In genomic region chr7:1666779-1667565, GRCh38 we compare ENCODE assay signal across 8 cellular contexts. TPM values are rescaled to one million over a fixed set of nuclear protein-coding genes. Genes with fewer than 3 reads are reported as not detected.
A peak's percentile ranks its signal among the peaks of the same experiment; 100 is the strongest.
DNase-seq lines count a peak whose midpoint lies in the region; ATAC-seq and TF ChIP-seq lines count a peak whose summit lies in the region.

No MANE protein-coding gene starts in this region.

- TF ChIP-seq CTCF in endodermal cell (conservative IDR thresholded peaks at IDR 0.05) = no peak

- H3K36me3 ChIP-seq in HUES48 (ENCODE audit: control insufficient read depth, insufficient read depth, low read length) (no peaks in the 10 kb centered on the region), endodermal cell (ENCODE audit: control insufficient read depth, insufficient read depth, low read length) (no peaks in the 10 kb centered on the region)

- no peak overlapping the region for H3K27ac ChIP-seq in HUES48 (ENCODE audit: low read depth, low read length)
- no peak overlapping the region for H3K27ac ChIP-seq in endodermal cell (ENCODE audit: low read depth, low read length)

- H3K9me3 ChIP-seq in HUES48 (ENCODE audit: control insufficient read depth, insufficient read depth, low read length) (no peaks in the 10 kb centered on the region), endodermal cell (ENCODE audit: control insufficient read depth, low read length) (no peaks in the 10 kb centered on the region)

- H3K27ac Mint-ChIP-seq in endodermal cell = no peak overlapping the region
- H3K27ac Mint-ChIP-seq in natural killer cell treated with Interleukin-12 subunit alpha and Interleukin-12 subunit beta and Interleukin-15 and Interleukin-18, amount 100 ng/mL, for 72 hours = no peak overlapping the region

- DNase-seq in AG08396 (ENCODE audit: low spot score) (peak; percentile 73), endodermal cell (peak; percentile 68), SK-N-DZ (ENCODE audit: low spot score) (no peak), NCI-H446 treated with DMSO at 0.1 percent for 48 hours (lab: John Stamatoyannopoulos, UW) (no peak)
- DNase-seq in natural killer cell treated with Interleukin-12 subunit alpha and Interleukin-12 subunit beta and Interleukin-15 and Interleukin-18, amount 100 ng/mL, for 72 hours (ENCODE audit: low spot score) = no peak
- DNase-seq in stimulated activated CD4-positive, alpha-beta T cell treated with anti-CD3 and anti-CD28 coated beads, Interleukin-12 subunit alpha, Interleukin-12 subunit beta, amount 100 ng/mL, for 4 hours = no peak

- peaks cover 11% of the 10 kb centered on the region; the same call in 1 of the 2 replicates for H3K4me1 ChIP-seq in HUES48 (ENCODE audit: control insufficient read depth, insufficient read depth, low read length)
- H3K4me1 ChIP-seq in endodermal cell (ENCODE audit: control insufficient read depth, insufficient read depth, low read length) = no peaks in the 10 kb centered on the region

- H3K4me3 ChIP-seq in HUES48 (ENCODE audit: low read depth, low read length) (peak overlapping the region; percentile 55), endodermal cell (ENCODE audit: low read length) (no peak overlapping the region)

- peak overlapping the region; percentile 51 for H3K4me3 Mint-ChIP-seq in endodermal cell
- H3K4me3 Mint-ChIP-seq in natural killer cell treated with Interleukin-12 subunit alpha and Interleukin-12 subunit beta and Interleukin-15 and Interleukin-18, amount 100 ng/mL, for 72 hours = peak overlapping the region; percentile 57

- peaks cover under 1% of the 10 kb centered on the region for H3K9me3 Mint-ChIP-seq in endodermal cell
- no peaks in the 10 kb centered on the region for H3K9me3 Mint-ChIP-seq in natural killer cell treated with Interleukin-12 subunit alpha and Interleukin-12 subunit beta and Interleukin-15 and Interleukin-18, amount 100 ng/mL, for 72 hours

- H3K36me3 Mint-ChIP-seq in endodermal cell (ENCODE audit: low read depth) = no peaks in the 10 kb centered on the region
- no peaks in the 10 kb centered on the region for H3K36me3 Mint-ChIP-seq in natural killer cell treated with Interleukin-12 subunit alpha and Interleukin-12 subunit beta and Interleukin-15 and Interleukin-18, amount 100 ng/mL, for 72 hours

- H3K27me3 Mint-ChIP-seq in endodermal cell (ENCODE audit: insufficient read depth) = peaks cover 66% of the 10 kb centered on the region
- H3K27me3 Mint-ChIP-seq in natural killer cell treated with Interleukin-12 subunit alpha and Interleukin-12 subunit beta and Interleukin-15 and Interleukin-18, amount 100 ng/mL, for 72 hours = peaks cover 23% of the 10 kb centered on the region in 2 donors

- 1% methylated on average over 21 to 79 of the region's 79 CpGs for WGBS in endodermal cell (ENCODE audit: insufficient coverage in 1 of 2, insufficient read length in 1 of 2), 2 experiments

- no peak for ATAC-seq in natural killer cell treated with Interleukin-12 subunit alpha and Interleukin-12 subunit beta and Interleukin-15 and Interleukin-18, amount 100 ng/mL, for 72 hours
- no peak for ATAC-seq in GM18520 (IDR thresholded peaks at IDR 0.05; ENCODE audit: unreplicated experiment)

- H3K4me1 Mint-ChIP-seq in endodermal cell = peaks cover 4% of the 10 kb centered on the region
- peaks cover 9 to 14% of the 10 kb centered on the region in 2 donors for H3K4me1 Mint-ChIP-seq in natural killer cell treated with Interleukin-12 subunit alpha and Interleukin-12 subunit beta and Interleukin-15 and Interleukin-18, amount 100 ng/mL, for 72 hours (ENCODE audit: low read depth in 2 of 2)

- H3K9ac ChIP-seq in HUES48 (ENCODE audit: low read depth, low read length) = no peak overlapping the region
- no peak overlapping the region for H3K9ac ChIP-seq in endodermal cell (ENCODE audit: extremely low read depth, low read length, poor library complexity, severe bottlenecking)

- peaks cover 92% of the 10 kb centered on the region for H3K27me3 ChIP-seq in HUES48 (ENCODE audit: control insufficient read depth, insufficient read depth, low read length)
- H3K27me3 ChIP-seq in endodermal cell (ENCODE audit: control insufficient read depth, insufficient read depth, low read length, poor library complexity, severe bottlenecking) = peaks cover 82% of the 10 kb centered on the region

RNA-seq across cellular contexts. Expression of gene ELFN1, which starts 3.1 kb away (rescaled TPM):
- 1 to 10 TPM; 2.1 to 5.0 TPM for total RNA-seq in endodermal cell
- polyA plus RNA-seq in endodermal cell (2013, experiment 1 of 2) = 13.6 TPM
- polyA plus RNA-seq in endodermal cell (2013, experiment 2 of 2) = 12.4 TPM
- total RNA-seq in natural killer cell treated with Interleukin-12 subunit alpha and Interleukin-12 subunit beta and Interleukin-15 and Interleukin-18, amount 100 ng/mL, for 72 hours = under 1 TPM in 1 of 2 donors, not detected in 1; 0.11 TPM
- 19.1 and 20.7 TPM in 2 replicates for polyA plus RNA-seq in SK-N-DZ (2014; cell fraction: cytosol; rRNA removed)
- polyA plus RNA-seq in SK-N-DZ (2014; cell fraction: nucleus; rRNA removed) = 13.3 and 17.1 TPM in 2 replicates

Comparison
In these comparisons a context has a peak if more than half of its experiments do, and no peak if none do; other contexts are left out.
1. DNase-seq: peak in AG08396 (single experiment) and endodermal cell (single experiment); none in natural killer cell treated with Interleukin-12 subunit alpha and Interleukin-12 subunit beta and Interleukin-15 and Interleukin-18, amount 100 ng/mL, for 72 hours (single experiment), SK-N-DZ (single experiment), NCI-H446 treated with DMSO at 0.1 percent for 48 hours (single experiment) and stimulated activated CD4-positive, alpha-beta T cell treated with anti-CD3 and anti-CD28 coated beads, Interleukin-12 subunit alpha, Interleukin-12 subunit beta, amount 100 ng/mL, for 4 hours (single experiment).